In the genomic region with DNA sequence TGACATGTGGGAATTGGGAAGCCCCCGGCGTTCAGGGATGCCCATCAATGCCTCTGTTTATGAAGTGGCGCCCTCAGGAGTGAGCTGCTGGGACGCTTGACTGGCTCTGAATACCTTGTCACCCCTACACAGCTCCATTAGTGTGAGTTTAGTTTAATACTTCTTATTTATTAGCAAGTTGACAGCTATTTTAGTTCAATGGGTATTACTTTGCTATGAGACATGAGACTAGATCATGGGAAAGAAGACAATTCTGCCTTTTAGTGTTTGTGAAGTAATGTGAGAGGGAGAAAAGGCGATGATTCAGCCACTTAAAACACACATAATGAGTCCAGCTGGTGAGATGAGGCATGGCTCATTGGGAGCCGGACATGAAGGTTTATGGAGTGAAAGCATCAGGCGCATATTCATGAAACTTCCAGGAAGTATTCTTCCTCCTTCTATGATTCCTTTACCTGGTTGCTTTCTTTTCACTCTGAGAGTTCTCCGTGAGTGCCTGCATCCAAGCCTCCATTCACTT, we compare ENCODE assay signal across 28 cellular contexts.
A peak's percentile ranks its signal among the peaks of the same experiment; 100 is the strongest.
DNase-seq lines count a peak whose midpoint lies in the region; TF ChIP-seq lines count a peak whose summit lies in the region.
"Had no signal": no experiment of that assay in that cellular context is flagged by ENCODE, and none has a peak within 500 bp of the region (broad histone marks: within the 10 kb centered on the region; RNA-seq: fewer than 3 reads in every experiment).

No MANE protein-coding gene starts in this region.

- peak; percentile 47 for DNase-seq in NCI-H187 treated with DMSO at 0.1 percent for 48 hours (lab: John Stamatoyannopoulos, UW)
- DNase-seq in NCI-H187 (lab: John Stamatoyannopoulos, UW) = no peak
- DNase-seq in NCI-H128 (lab: John Stamatoyannopoulos, UW; ENCODE audit: unreplicated experiment) = peak; percentile 46
- peak; percentile 23 for DNase-seq in choroid plexus epithelial cell (ENCODE audit: low read depth)
- peak; percentile 47 for DNase-seq in retina
- DNase-seq in adrenal gland = no peak
- DNase-seq in LoVo (ENCODE audit: low spot score) = no peak
- no peak for DNase-seq in activated CD4-positive, alpha-beta T cell treated with anti-CD3 and anti-CD28 coated beads, Interleukin-2, amount 50 U/mL, for 4 hours
- DNase-seq: activated CD4-positive, alpha-beta T cell treated with anti-CD3 and anti-CD28 coated beads for 36 hours; activated effector memory CD4-positive, alpha-beta T cell treated with anti-CD3 and anti-CD28 coated beads, Interleukin-2, amount 50 U/mL, for 16 hours; activated naive CD8-positive, alpha-beta T cell treated with anti-CD3 and anti-CD28 coated beads for 36 hours; activated T-cell treated with anti-CD3 and anti-CD28 coated beads, Interleukin-2, amount 50 U/mL, for 1 hour; CD8-positive, alpha-beta memory T cell; DND-41; HCEC 1CT; hypothalamus; immature natural killer cell; left ventricle myocardium superior; MM.1S; naive B cell; NCI-H1436; NCI-H774; stimulated activated CD4-positive, alpha-beta T cell treated with anti-CD3 and anti-CD28 coated beads, Interleukin-1b, Interleukin-23, amount 100 ng/mL, for 48 hours; stimulated activated CD8-positive, alpha-beta memory T cell treated with anti-CD3 and anti-CD28 coated beads, Interleukin-4, amount 100 ng/mL, for 48 hours; stimulated activated naive CD8-positive, alpha-beta T cell treated with anti-CD3 and anti-CD28 coated beads, Interleukin-15, amount 100 ng/mL, for 72 hours had no signal

- H3K4me1 ChIP-seq in adrenal gland (replicated peaks in 1 of 2) = no peaks in the 10 kb centered on the region
- H3K4me1 ChIP-seq: A549, ascending aorta, gastroesophageal sphincter had no signal

- TF ChIP-seq POLR2A in adrenal gland (IDR thresholded peaks at IDR 0.05) = no peak

- TF ChIP-seq CTCF in choroid plexus epithelial cell (conservative IDR thresholded peaks at IDR 0.05; ENCODE audit: low read depth, low read length) (no peak), adrenal gland (IDR thresholded peaks at IDR 0.05) (no peak)

- H3K9me3 ChIP-seq in adrenal gland (replicated peaks in 1 of 3) = no peaks in the 10 kb centered on the region
- H3K9me3 ChIP-seq: A549, ascending aorta, gastroesophageal sphincter had no signal

- H3K27me3 ChIP-seq in adrenal gland = no peaks in the 10 kb centered on the region
- H3K27me3 ChIP-seq: ascending aorta, gastroesophageal sphincter had no signal

- H3K4me3 ChIP-seq in choroid plexus epithelial cell (ENCODE audit: low read depth, low read length) (no peak overlapping the region), adrenal gland (no peak overlapping the region)
- H3K4me3 ChIP-seq: A549, ascending aorta, gastroesophageal sphincter had no signal

- no peaks in the 10 kb centered on the region for H3K36me3 ChIP-seq in adrenal gland (replicated peaks in 1 of 2)
- H3K36me3 ChIP-seq: ascending aorta, gastroesophageal sphincter had no signal

- WGBS in adrenal gland, 4 donors = 68 to 81% (median 78%) methylated on average over 8 of the region's 8 CpGs

- no peak overlapping the region for H3K27ac ChIP-seq in adrenal gland
- H3K27ac ChIP-seq: A549, ascending aorta, gastroesophageal sphincter had no signal

- intact Hi-C loops in adrenal gland (cut with DNase I) = no loop called here

Comparison
In these comparisons a context has a peak if more than half of its experiments do, and no peak if none do; other contexts are left out.
1. DNase-seq: peak in NCI-H187 treated with DMSO at 0.1 percent for 48 hours (single experiment), NCI-H128 (single experiment), choroid plexus epithelial cell (single experiment) and retina (single experiment); none in NCI-H187 (0 of 2), adrenal gland (0 of 7), LoVo (single experiment) and activated CD4-positive, alpha-beta T cell treated with anti-CD3 and anti-CD28 coated beads, Interleukin-2, amount 50 U/mL, for 4 hours (0 of 2).